ENCODE assay signal across 8 cellular contexts in the genomic region with DNA sequence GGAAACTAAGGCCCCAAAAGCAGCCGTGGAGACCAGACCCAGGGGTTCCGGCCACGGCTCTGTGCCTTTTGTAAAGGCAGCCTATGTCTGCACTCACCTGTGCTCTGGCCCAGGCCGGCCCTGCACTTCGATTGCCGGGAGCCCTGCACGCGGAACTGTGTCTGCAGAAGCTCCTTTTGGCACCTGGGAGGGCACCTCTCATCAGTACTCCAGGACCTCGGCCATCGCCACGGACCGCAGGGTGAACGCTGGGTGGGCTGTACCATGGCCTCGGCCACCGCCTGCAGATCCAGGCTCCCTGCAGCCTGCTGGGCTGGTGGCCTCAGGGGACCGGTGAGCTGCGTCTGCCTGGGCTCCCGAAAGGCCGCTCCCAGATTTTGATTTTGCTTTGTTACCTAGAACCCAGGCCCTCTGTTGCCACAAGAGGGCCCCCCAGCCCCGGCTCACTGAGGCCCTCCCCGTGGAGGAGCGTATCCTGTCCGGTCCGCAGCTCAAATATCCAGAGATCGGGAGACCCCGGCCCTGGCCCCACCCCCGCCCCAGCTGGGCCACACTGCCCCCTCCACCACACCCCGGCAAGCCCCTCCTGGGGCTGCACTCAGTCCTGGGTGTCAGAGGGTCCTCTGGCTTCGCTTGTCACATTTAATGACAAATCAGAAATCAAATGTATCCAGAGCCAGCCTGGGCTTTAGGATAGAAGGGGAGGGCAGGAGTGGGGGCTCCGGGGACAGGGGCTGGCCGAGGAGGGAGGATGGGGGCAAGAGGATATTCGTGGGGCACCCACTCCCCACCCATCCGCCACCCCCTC.
DNase-seq lines count a peak whose midpoint lies in the region; ATAC-seq and TF ChIP-seq lines count a peak whose summit lies in the region.

No MANE protein-coding gene starts in this region.

- peaks cover 9% of the 10 kb centered on the region; the same call in 1 of the 2 replicates for H3K4me1 ChIP-seq in OCI-LY3 (ENCODE audit: low read length)
- peaks cover 8% of the 10 kb centered on the region for H3K4me1 ChIP-seq in neural progenitor cell
- peaks cover 8 to 12% (median 12%) of the 10 kb centered on the region in 4 donors for H3K4me1 ChIP-seq in stomach

- H3K27me3 ChIP-seq in OCI-LY3 (ENCODE audit: low read depth, low read length) = no peaks in the 10 kb centered on the region
- H3K27me3 ChIP-seq in neural progenitor cell = peaks cover 11% of the 10 kb centered on the region
- H3K27me3 ChIP-seq in stomach = peaks cover 0 to 22% (median 0%) of the 10 kb centered on the region in 3 donors

- H3K4me3 ChIP-seq in OCI-LY3 (ENCODE audit: low read length) (peak overlapping the region; percentile 74), fibroblast of pulmonary artery (replicated peaks; ENCODE audit: low read depth, low read length) (no peak overlapping the region), neural progenitor cell (no peak overlapping the region), stomach (peak overlapping the region in 2 of 4 donors; percentile 20 to 24)

- 22 to 29% (median 24%) methylated on average over 18 to 33 of the region's 33 CpGs for WGBS in stomach, 5 donors

- H4K20me1 ChIP-seq in OCI-LY3 (ENCODE audit: insufficient read depth, low read length) (no peaks in the 10 kb centered on the region), neural progenitor cell (ENCODE audit: low read depth) (no peaks in the 10 kb centered on the region)

- no peaks in the 10 kb centered on the region for H3F3A ChIP-seq in neural progenitor cell (ENCODE audit: low read depth)

- H3K9me3 Mint-ChIP-seq in CD14-positive monocyte = peaks cover 0 to 10% (median 6%) of the 10 kb centered on the region in 7 donors
- H3K9me3 Mint-ChIP-seq in activated T-cell treated with anti-CD3 and anti-CD28 coated beads, Interleukin-2, amount 50 U/mL, for 4 hours = no peaks in the 10 kb centered on the region
- H3K9me3 Mint-ChIP-seq in neural progenitor cell = peaks cover 17% of the 10 kb centered on the region

- TF ChIP-seq CTCF in CD14-positive monocyte (IDR thresholded peaks at IDR 0.05) (peak; percentile 76), OCI-LY3 (IDR thresholded peaks at IDR 0.05; ENCODE audit: low read depth, low read length) (peak; percentile 65), fibroblast of pulmonary artery (IDR thresholded peaks at IDR 0.05; ENCODE audit: low read length, missing control alignments) (peak; percentile 67), neural progenitor cell (IDR thresholded peaks at IDR 0.05) (peak; percentile 77), stomach (IDR thresholded peaks at IDR 0.05) (peak in 5 of 7 experiments; percentile 30 to 71 (median 57))

- ATAC-seq in activated T-cell treated with anti-CD3 and anti-CD28 coated beads, Interleukin-2, amount 50 U/mL, for 4 hours = peak; percentile 92 to 93
- ATAC-seq in HG03442 (IDR thresholded peaks at IDR 0.05; ENCODE audit: unreplicated experiment) = no peak

- DNase-seq in CD14-positive monocyte (ENCODE audit: low spot score) = no peak
- peak; percentile 61 for DNase-seq in HT-29 (ENCODE audit: low spot score)
- DNase-seq in activated T-cell treated with anti-CD3 and anti-CD28 coated beads, Interleukin-2, amount 50 U/mL, for 4 hours = peak; percentile 66
- DNase-seq in fibroblast of pulmonary artery (ENCODE audit: low read depth) = peak; percentile 55
- peak; percentile 90 for DNase-seq in neural progenitor cell (ENCODE audit: low spot score)
- DNase-seq in stomach = peak; percentile 78

- no peak for TF ChIP-seq POLR2A in stomach (IDR thresholded peaks at IDR 0.05)

- no peak overlapping the region for H3K27ac ChIP-seq in OCI-LY3 (ENCODE audit: low read length)
- H3K27ac ChIP-seq in neural progenitor cell = no peak overlapping the region
- peak overlapping the region in 1 of 5 donors; percentile 29 for H3K27ac ChIP-seq in stomach

- H3K4me1 Mint-ChIP-seq in CD14-positive monocyte (peaks cover 11% of the 10 kb centered on the region), neural progenitor cell (peaks cover 4% of the 10 kb centered on the region)
- peaks cover 8% of the 10 kb centered on the region for H3K4me1 Mint-ChIP-seq in activated T-cell treated with anti-CD3 and anti-CD28 coated beads, Interleukin-2, amount 50 U/mL, for 4 hours (ENCODE audit: low read depth)

- no peaks in the 10 kb centered on the region for H3K36me3 Mint-ChIP-seq in CD14-positive monocyte
- H3K36me3 Mint-ChIP-seq in activated T-cell treated with anti-CD3 and anti-CD28 coated beads, Interleukin-2, amount 50 U/mL, for 4 hours (ENCODE audit: insufficient read depth) = no peaks in the 10 kb centered on the region
- no peaks in the 10 kb centered on the region for H3K36me3 Mint-ChIP-seq in neural progenitor cell

- H3K9ac ChIP-seq in OCI-LY3 (ENCODE audit: low read length) (0 out of 2 replicates have a peak overlapping the region, but pooled peaks have one; percentile 23), neural progenitor cell (no peak overlapping the region)

- H3K79me2 ChIP-seq in OCI-LY3 (ENCODE audit: low read length) (no peaks in the 10 kb centered on the region), neural progenitor cell (ENCODE audit: low read depth) (no peaks in the 10 kb centered on the region)

- H3K4me2 ChIP-seq in OCI-LY3 (ENCODE audit: low read length) (peak overlapping the region; percentile 93), neural progenitor cell (peak overlapping the region; percentile 66)

- TF ChIP-seq EP300 in stomach (IDR thresholded peaks at IDR 0.05) = no peak

- H2AFZ ChIP-seq in OCI-LY3 (ENCODE audit: low read depth, low read length) (peak overlapping the region; percentile 86), neural progenitor cell (replicated peaks) (peak overlapping the region; percentile 99)

- H3K4me3 Mint-ChIP-seq in CD14-positive monocyte (no peak overlapping the region), neural progenitor cell (no peak overlapping the region)
- H3K4me3 Mint-ChIP-seq in activated T-cell treated with anti-CD3 and anti-CD28 coated beads, Interleukin-2, amount 50 U/mL, for 4 hours = no peak overlapping the region

- H3K27me3 Mint-ChIP-seq in CD14-positive monocyte (ENCODE audit: low read depth in 3 of 3) = peaks cover 1 to 8% (median 2%) of the 10 kb centered on the region in 3 donors
- no peaks in the 10 kb centered on the region for H3K27me3 Mint-ChIP-seq in activated T-cell treated with anti-CD3 and anti-CD28 coated beads, Interleukin-2, amount 50 U/mL, for 4 hours (ENCODE audit: low read depth)
- H3K27me3 Mint-ChIP-seq in neural progenitor cell (ENCODE audit: insufficient read depth, low read depth) = peaks cover 13% of the 10 kb centered on the region

- H3K27ac Mint-ChIP-seq in CD14-positive monocyte (no peak overlapping the region), neural progenitor cell (no peak overlapping the region)

- intact Hi-C loops in CD14-positive monocyte (cut with micrococcal nuclease) (loop anchor here (1.0 to 2.0 kb wide), 2 partner anchors 225 to 226 kb away; no protein-coding TSS in a partner anchor), stomach (cut with DNase I; ENCODE audit: low total_unique reads) (loop anchor here (10.0 kb wide), 2 partner anchors 62 to 222 kb away; partner anchors contain the start of gene PDE9A)

- H3K36me3 ChIP-seq in OCI-LY3 (replicated peaks; ENCODE audit: low read depth, low read length) (no peaks in the 10 kb centered on the region), neural progenitor cell (no peaks in the 10 kb centered on the region), stomach (no peaks in the 10 kb centered on the region)

- H3K9me3 ChIP-seq in OCI-LY3 (ENCODE audit: insufficient read depth, low read length) = no peaks in the 10 kb centered on the region
- no peaks in the 10 kb centered on the region for H3K9me3 ChIP-seq in neural progenitor cell (ENCODE audit: low read depth)
- H3K9me3 ChIP-seq in stomach = peaks cover 0 to 5% (median 0%) of the 10 kb centered on the region in 4 donors
